11 cellular contexts compared by ENCODE assay signal in the genomic region with DNA sequence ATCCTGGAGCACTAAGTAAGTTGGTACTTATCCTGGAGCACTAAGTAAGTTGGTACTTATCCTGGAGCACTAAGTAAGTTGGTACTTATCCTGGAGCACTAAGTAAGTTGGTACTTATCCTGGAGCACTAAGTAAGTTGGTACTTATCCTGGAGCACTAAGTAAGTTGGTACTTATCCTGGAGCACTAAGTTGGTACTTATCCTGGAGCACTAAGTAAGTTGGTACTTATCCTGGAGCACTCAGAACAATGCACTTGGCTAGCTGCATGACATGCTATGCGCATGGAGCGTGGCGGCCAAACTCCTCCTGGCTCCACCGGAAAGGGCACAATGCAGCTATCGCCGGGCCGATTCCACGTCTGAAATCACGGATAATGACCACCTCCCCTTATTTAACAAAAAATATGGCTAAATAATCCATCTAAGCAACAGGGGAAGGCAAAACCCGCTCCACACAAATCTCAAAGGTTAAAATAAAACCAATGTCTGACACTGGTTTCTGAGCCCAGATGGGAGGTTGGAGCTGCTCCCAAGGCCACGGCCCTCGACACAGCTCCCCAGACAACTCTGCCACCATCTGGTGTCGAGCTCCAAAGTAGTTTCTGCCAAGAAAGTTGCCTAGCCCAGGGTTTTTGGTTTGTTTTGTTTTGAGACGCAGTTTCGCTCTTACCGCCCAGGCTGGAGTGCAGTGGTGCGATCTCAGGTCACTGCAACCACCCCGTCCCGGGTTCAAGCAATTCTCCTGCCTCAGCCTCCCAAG. TPM values are rescaled to one million over a fixed set of nuclear protein-coding genes. Genes with fewer than 3 reads are reported as not detected.
A peak's percentile ranks its signal among the peaks of the same experiment; 100 is the strongest.
DNase-seq lines count a peak whose midpoint lies in the region; ATAC-seq, FAIRE-seq and TF ChIP-seq lines count a peak whose summit lies in the region.
"Not testable (repeated sequence)": the region's sequence is repeated elsewhere in the genome, so short reads cannot be mapped to it uniquely, and the experiment has no call there.
"Had no signal": no experiment of that assay in that cellular context is flagged by ENCODE, and none has a peak within 500 bp of the region (broad histone marks: within the 10 kb centered on the region; RNA-seq: fewer than 3 reads in every experiment).

No MANE protein-coding gene starts in this region.

- H3K27me3 ChIP-seq in CD4-positive, alpha-beta T cell (ENCODE audit: control insufficient read depth, insufficient read depth, low read length); pancreas: not testable (repeated sequence)

- H3K4me3 ChIP-seq in pancreas: not testable (repeated sequence)

- FAIRE-seq in pancreas (lab: Jason Lieb, UNC): not testable (repeated sequence)

- H3K27me3 Mint-ChIP-seq in CD4-positive, alpha-beta T cell; activated CD4-positive, alpha-beta T cell treated with anti-CD3 and anti-CD28 coated beads, Interleukin-2, amount 10 ng/mL, durations not matched to agents 24 days and 14 days; activated naive CD4-positive, alpha-beta T cell treated with anti-CD3 and anti-CD28 coated beads, Interleukin-2, amount 10 ng/mL, durations not matched to agents 7 days and 5 days; chondrocyte (ENCODE audit: low read depth): not testable (repeated sequence)

- H3K36me3 ChIP-seq in pancreas: peaks cover 0 to 28% (median 9%) of the 10 kb centered on the region in 3 donors

- H3K4me3 Mint-ChIP-seq in CD4-positive, alpha-beta T cell; activated CD4-positive, alpha-beta T cell treated with anti-CD3 and anti-CD28 coated beads, Interleukin-2, amount 10 ng/mL, durations not matched to agents 24 days and 14 days; activated naive CD4-positive, alpha-beta T cell treated with anti-CD3 and anti-CD28 coated beads, Interleukin-2, amount 10 ng/mL, durations not matched to agents 7 days and 5 days; chondrocyte (ENCODE audit: unreplicated experiment): not testable (repeated sequence)

- ATAC-seq in CD4-positive, alpha-beta T cell (ENCODE audit: poor library complexity): not testable (repeated sequence)
- peak; percentile 68 to 80 (median 74) for ATAC-seq in pancreas

- not testable (repeated sequence) for DNase-seq in CD4-positive, alpha-beta T cell; activated naive CD4-positive, alpha-beta T cell treated with anti-CD3 and anti-CD28 coated beads, Interleukin-2, amount 10 ng/mL, durations not matched to agents 7 days and 5 days
- DNase-seq in NCI-H1694 treated with DMSO at 0.1 percent for 48 hours (lab: John Stamatoyannopoulos, UW) (peak; percentile 13), chondrocyte (ENCODE audit: low spot score) (peak; percentile 63), fibroblast of gingiva (ENCODE audit: low read depth) (peak; percentile 37), pancreas (peak in 5 of 6 donors; percentile 77 to 87 (median 82)), ureter (ENCODE audit: low spot score) (peak; percentile 37)
- DNase-seq in activated CD4-positive, alpha-beta T cell treated with anti-CD3 and anti-CD28 coated beads, Interleukin-2, amount 10 ng/mL, durations not matched to agents 24 days and 14 days: peak; percentile 45

- not testable (repeated sequence) for TF ChIP-seq CTCF in CD4-positive, alpha-beta T cell (IDR thresholded peaks at IDR 0.05); chondrocyte (IDR thresholded peaks at IDR 0.05); pancreas (IDR thresholded peaks at IDR 0.05)

- H3K27ac Mint-ChIP-seq in CD4-positive, alpha-beta T cell: peak overlapping the region; percentile 85
- H3K27ac Mint-ChIP-seq in activated CD4-positive, alpha-beta T cell treated with anti-CD3 and anti-CD28 coated beads, Interleukin-2, amount 10 ng/mL, durations not matched to agents 24 days and 14 days: not testable (repeated sequence)
- peak overlapping the region; percentile 19 for H3K27ac Mint-ChIP-seq in activated naive CD4-positive, alpha-beta T cell treated with anti-CD3 and anti-CD28 coated beads, Interleukin-2, amount 10 ng/mL, durations not matched to agents 7 days and 5 days
- peak overlapping the region; percentile 22 for H3K27ac Mint-ChIP-seq in chondrocyte (ENCODE audit: unreplicated experiment)

- peaks cover 38% of the 10 kb centered on the region for H3K4me1 Mint-ChIP-seq in CD4-positive, alpha-beta T cell (ENCODE audit: low read depth)
- peaks cover 22% of the 10 kb centered on the region for H3K4me1 Mint-ChIP-seq in activated CD4-positive, alpha-beta T cell treated with anti-CD3 and anti-CD28 coated beads, Interleukin-2, amount 10 ng/mL, durations not matched to agents 24 days and 14 days
- H3K4me1 Mint-ChIP-seq in activated naive CD4-positive, alpha-beta T cell treated with anti-CD3 and anti-CD28 coated beads, Interleukin-2, amount 10 ng/mL, durations not matched to agents 7 days and 5 days: peaks cover 22% of the 10 kb centered on the region
- H3K4me1 Mint-ChIP-seq in chondrocyte (ENCODE audit: low read depth): peaks cover 59% of the 10 kb centered on the region

- intact Hi-C loops in CD4-positive, alpha-beta T cell (cut with DNase I, micrococcal nuclease): loop anchor here (5.0 to 10.0 kb wide), 3 partner anchors 46 to 368 kb away; no protein-coding TSS in a partner anchor
- intact Hi-C loops in activated CD4-positive, alpha-beta T cell treated with anti-CD3 and anti-CD28 coated beads, Interleukin-2, amount 10 ng/mL, durations not matched to agents 24 days and 14 days (cut with micrococcal nuclease): not testable (repeated sequence)
- intact Hi-C loops in pancreas (cut with DNase I): loop anchor here in 1 of 3 donors (10.0 kb wide), 1 partner anchor 366 kb away; no protein-coding TSS in a partner anchor

- not testable (repeated sequence) for H3K9me3 Mint-ChIP-seq in CD4-positive, alpha-beta T cell; activated CD4-positive, alpha-beta T cell treated with anti-CD3 and anti-CD28 coated beads, Interleukin-2, amount 10 ng/mL, durations not matched to agents 24 days and 14 days; activated naive CD4-positive, alpha-beta T cell treated with anti-CD3 and anti-CD28 coated beads, Interleukin-2, amount 10 ng/mL, durations not matched to agents 7 days and 5 days; chondrocyte (ENCODE audit: low read depth)

- POLR2A ChIA-PET in CD4-positive, alpha-beta T cell (lab: Charles Lee): interaction anchor here (0.8 to 6.8 kb wide), 4 partner anchors 11 to 42 kb away, joined by 3 to 40 read pairs (median 4); no protein-coding TSS in a partner anchor

- not testable (repeated sequence) for H3K9me3 ChIP-seq in CD4-positive, alpha-beta T cell (ENCODE audit: control insufficient read depth, low read length); pancreas

- not testable (repeated sequence) for H3K27ac ChIP-seq in CD4-positive, alpha-beta T cell (ENCODE audit: low read depth, low read length)
- peak overlapping the region; percentile 43 to 87 (median 65) for H3K27ac ChIP-seq in pancreas

- CTCF ChIA-PET in CD4-positive, alpha-beta T cell (lab: Charles Lee): not testable (repeated sequence)
- CTCF ChIA-PET in activated naive CD4-positive, alpha-beta T cell treated with anti-CD3 and anti-CD28 coated beads, Interleukin-2, amount 10 ng/mL, durations not matched to agents 7 days and 5 days (lab: Charles Lee): interaction anchor here (1.4 to 1.6 kb wide), 2 partner anchors 13 to 80 kb away, joined by 3 read pairs; no protein-coding TSS in a partner anchor

- peaks cover 21 to 50% (median 37%) of the 10 kb centered on the region in 3 donors for H3K4me1 ChIP-seq in pancreas

- 32 to 34% methylated on average over 19 of the region's 19 CpGs for WGBS in pancreas, 2 donors

- H3K36me3 Mint-ChIP-seq in CD4-positive, alpha-beta T cell (ENCODE audit: low read depth): peaks cover 50% of the 10 kb centered on the region
- peaks cover 48% of the 10 kb centered on the region for H3K36me3 Mint-ChIP-seq in activated CD4-positive, alpha-beta T cell treated with anti-CD3 and anti-CD28 coated beads, Interleukin-2, amount 10 ng/mL, durations not matched to agents 24 days and 14 days (ENCODE audit: low read depth)
- peaks cover 32% of the 10 kb centered on the region for H3K36me3 Mint-ChIP-seq in activated naive CD4-positive, alpha-beta T cell treated with anti-CD3 and anti-CD28 coated beads, Interleukin-2, amount 10 ng/mL, durations not matched to agents 7 days and 5 days
- H3K36me3 Mint-ChIP-seq in chondrocyte (ENCODE audit: low read depth): not testable (repeated sequence)

RNA-seq across cellular contexts. Expression of gene MGAT1, which starts 13.8 kb away (rescaled TPM):
- total RNA-seq in CD4-positive, alpha-beta T cell: 10 to 100 TPM; 49.0 to 60.2 TPM
- 119 and 122 TPM in 2 replicates for total RNA-seq in activated CD4-positive, alpha-beta T cell treated with anti-CD3 and anti-CD28 coated beads, Interleukin-2, amount 10 ng/mL, durations not matched to agents 24 days and 14 days
- 119 to 136 TPM (median 123 TPM) in 3 replicates for total RNA-seq in chondrocyte
- total RNA-seq in pancreas: 10 to 100 TPM; 53.4 to 96.3 (median 76.2) TPM
- polyA plus RNA-seq in pancreas: 10 to 100 TPM; 58.8 to 62.9 TPM
- total RNA-seq in ureter: 151 TPM

RNA-seq across cellular contexts. Expression of gene OR2Y1, which starts 49.0 kb away (rescaled TPM):
- total RNA-seq in CD4-positive, alpha-beta T cell: not detected
- total RNA-seq in activated CD4-positive, alpha-beta T cell treated with anti-CD3 and anti-CD28 coated beads, Interleukin-2, amount 10 ng/mL, durations not matched to agents 24 days and 14 days: not detected in 2 replicates
- not detected in 3 replicates for total RNA-seq in chondrocyte
- total RNA-seq in pancreas: not detected
- polyA plus RNA-seq in pancreas: not detected
- total RNA-seq in ureter: not detected
- total RNA-seq: NCI-H460, SK-MEL-5 had no signal
- polyA plus RNA-seq: BJ had no signal
